Comparison of ENCODE assay signal across 10 cellular contexts in the genomic region with DNA sequence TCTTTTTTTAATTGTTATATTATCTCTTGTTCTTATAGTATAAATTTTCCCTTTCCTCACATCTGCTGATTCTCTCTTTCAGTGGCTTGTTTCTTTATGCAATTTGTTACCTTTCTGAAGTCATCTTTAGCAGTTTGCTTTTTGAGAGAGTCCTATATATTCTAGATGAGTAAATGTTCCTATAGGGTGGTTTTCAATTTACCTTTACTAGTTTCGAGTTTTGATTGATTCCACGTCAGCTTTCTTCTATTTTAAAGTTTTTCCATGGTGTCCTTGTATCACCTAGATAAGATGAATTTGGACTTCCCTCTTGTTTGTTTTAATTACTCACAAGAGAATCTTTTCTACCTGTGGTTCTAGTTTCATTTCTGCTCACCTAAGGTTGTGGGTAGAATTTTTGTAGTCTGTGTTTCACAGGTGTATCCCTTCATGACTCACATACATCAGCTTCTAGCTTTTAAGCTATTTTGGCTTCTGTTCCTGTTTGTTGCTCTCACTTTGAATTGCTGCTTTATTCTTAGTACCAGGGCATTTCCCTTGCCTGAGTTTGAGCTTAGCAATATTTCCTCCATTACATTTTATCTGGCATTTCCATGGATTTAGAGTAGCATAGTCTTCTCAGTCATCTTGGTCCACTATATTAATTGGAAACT. TPM values are rescaled to one million over a fixed set of nuclear protein-coding genes. Genes with fewer than 3 reads are reported as not detected.
A peak's percentile ranks its signal among the peaks of the same experiment; 100 is the strongest.
DNase-seq lines count a peak whose midpoint lies in the region; ATAC-seq lines count a peak whose summit lies in the region.
"Had no signal": no experiment of that assay in that cellular context is flagged by ENCODE, and none has a peak within 500 bp of the region (broad histone marks: within the 10 kb centered on the region; RNA-seq: fewer than 3 reads in every experiment).

No MANE protein-coding gene starts in this region.

- H3K9ac ChIP-seq in mucosa of stomach (ENCODE audit: low read length): peak overlapping the region; percentile 57

- H3K4me3 ChIP-seq in mucosa of stomach (ENCODE audit: low read length): no peak overlapping the region
- H3K4me3 ChIP-seq: transverse colon had no signal

- peaks cover 18% of the 10 kb centered on the region for H3K4me1 ChIP-seq in mucosa of stomach (ENCODE audit: control insufficient read depth, insufficient read depth, low read length)

- H3K27me3 ChIP-seq in mucosa of stomach (ENCODE audit: control insufficient read depth, insufficient read depth, low read length): no peaks in the 10 kb centered on the region
- H3K27me3 ChIP-seq: transverse colon had no signal

- peak; percentile 1 for DNase-seq in DMS53 (lab: John Stamatoyannopoulos, UW)
- no peak for DNase-seq in DMS53 treated with DMSO at 0.1 percent for 48 hours (lab: John Stamatoyannopoulos, UW; ENCODE audit: unreplicated experiment)
- no peak for DNase-seq in NCI-H2107 (lab: John Stamatoyannopoulos, UW)
- no peak for DNase-seq in putamen (ENCODE audit: low spot score)
- DNase-seq in dermis blood vessel endothelial cell: no peak
- DNase-seq: SIG-M5, transverse colon had no signal

- H3K36me3 ChIP-seq in mucosa of stomach (ENCODE audit: control insufficient read depth, insufficient read depth, low read length): no peaks in the 10 kb centered on the region
- H3K36me3 ChIP-seq: transverse colon had no signal

- H3K9me3 ChIP-seq in mucosa of stomach (ENCODE audit: control insufficient read depth, low read length): no peaks in the 10 kb centered on the region
- H3K9me3 ChIP-seq: transverse colon had no signal

- peak; percentile 92 for ATAC-seq in GM21737 (IDR thresholded peaks at IDR 0.05; ENCODE audit: unreplicated experiment)
- peak; percentile 84 for ATAC-seq in HG03442 (IDR thresholded peaks at IDR 0.05; ENCODE audit: unreplicated experiment)

RNA-seq across cellular contexts. Expression of a gene that starts 6.4 kb away (rescaled TPM):
- total RNA-seq in dermis blood vessel endothelial cell: 0.51 and 0.93 TPM in 2 replicates
